Comparison of ENCODE assay signal across 20 cellular contexts in genomic region chr10:45591262-45591661, GRCh38.
"Had no signal": no experiment of that assay in that cellular context is flagged by ENCODE, and none has a peak within 500 bp of the region (broad histone marks: within the 10 kb centered on the region; RNA-seq: fewer than 3 reads in every experiment).

No MANE protein-coding gene starts in this region.

- H3K27me3 Mint-ChIP-seq: activated B cell treated with CpG ODN at 0.5 μM for 24 hours; stimulated activated naive CD8-positive, alpha-beta T cell treated with anti-CD3 and anti-CD28 coated beads, Interleukin-15, Interleukin-2, amounts not matched to agents 100 ng/mL and 50 ng/mL, for 24 hours had no signal

- H3K36me3 ChIP-seq: brain microvascular endothelial cell had no signal

- H3K27ac Mint-ChIP-seq: activated CD4-positive, alpha-beta memory T cell treated with anti-CD3 and anti-CD28 coated beads for 36 hours; activated naive CD4-positive, alpha-beta T cell treated with anti-CD3 and anti-CD28 coated beads for 36 hours; activated naive CD8-positive, alpha-beta T cell treated with anti-CD3 and anti-CD28 coated beads, Interleukin-2, amount 50 U/mL, for 24 hours; activated T-helper 2 cell treated with anti-CD3 and anti-CD28 coated beads, Interferon-gamma antibody, Interleukin-2, Interleukin-4, amounts not matched to agents 10 μg/mL and 5 μg/mL and 100 μg/mL, durations not matched to agents 14 hours and 24 hours and 36 hours; nephron had no signal

- H3K9me3 ChIP-seq: left lung had no signal

- ATAC-seq: activated naive CD8-positive, alpha-beta T cell treated with anti-CD3 and anti-CD28 coated beads, Interleukin-2, amount 50 U/mL, for 24 hours; left lung; mucosa of descending colon had no signal

- DNase-seq: activated B cell treated with CpG ODN at 0.5 μM for 24 hours; activated CD4-positive, alpha-beta memory T cell treated with anti-CD3 and anti-CD28 coated beads for 36 hours; activated CD4-positive, alpha-beta T cell treated with anti-CD3 and anti-CD28 coated beads for 4 hours; activated naive CD4-positive, alpha-beta T cell treated with anti-CD3 and anti-CD28 coated beads for 36 hours; activated naive CD8-positive, alpha-beta T cell treated with anti-CD3 and anti-CD28 coated beads, Interleukin-2, amount 50 U/mL, for 24 hours; anterior cingulate cortex; brain microvascular endothelial cell; central memory CD4-positive, alpha-beta T cell; foreskin melanocyte; kidney; left lung; mucosa of descending colon; nucleus accumbens; posterior cingulate gyrus; retina; stimulated activated CD4-positive, alpha-beta T cell treated with anti-CD3 and anti-CD28 coated beads, Interleukin-2, amount 100 ng/mL, for 24 hours had no signal

- H3K27ac ChIP-seq: brain microvascular endothelial cell, left lung, tibial nerve had no signal

- H3K4me3 Mint-ChIP-seq: activated B cell treated with CpG ODN at 0.5 μM for 24 hours; activated CD4-positive, alpha-beta memory T cell treated with anti-CD3 and anti-CD28 coated beads for 36 hours; activated naive CD4-positive, alpha-beta T cell treated with anti-CD3 and anti-CD28 coated beads for 36 hours; activated naive CD8-positive, alpha-beta T cell treated with anti-CD3 and anti-CD28 coated beads, Interleukin-2, amount 50 U/mL, for 24 hours; stimulated activated naive CD8-positive, alpha-beta T cell treated with anti-CD3 and anti-CD28 coated beads, Interleukin-15, Interleukin-2, amounts not matched to agents 100 ng/mL and 50 ng/mL, for 24 hours had no signal

- H3K27me3 ChIP-seq: brain microvascular endothelial cell, left lung, tibial nerve had no signal

- H3K4me3 ChIP-seq: left lung, mucosa of descending colon, tibial nerve had no signal
